12 cellular contexts compared by ENCODE assay signal in the genomic region with DNA sequence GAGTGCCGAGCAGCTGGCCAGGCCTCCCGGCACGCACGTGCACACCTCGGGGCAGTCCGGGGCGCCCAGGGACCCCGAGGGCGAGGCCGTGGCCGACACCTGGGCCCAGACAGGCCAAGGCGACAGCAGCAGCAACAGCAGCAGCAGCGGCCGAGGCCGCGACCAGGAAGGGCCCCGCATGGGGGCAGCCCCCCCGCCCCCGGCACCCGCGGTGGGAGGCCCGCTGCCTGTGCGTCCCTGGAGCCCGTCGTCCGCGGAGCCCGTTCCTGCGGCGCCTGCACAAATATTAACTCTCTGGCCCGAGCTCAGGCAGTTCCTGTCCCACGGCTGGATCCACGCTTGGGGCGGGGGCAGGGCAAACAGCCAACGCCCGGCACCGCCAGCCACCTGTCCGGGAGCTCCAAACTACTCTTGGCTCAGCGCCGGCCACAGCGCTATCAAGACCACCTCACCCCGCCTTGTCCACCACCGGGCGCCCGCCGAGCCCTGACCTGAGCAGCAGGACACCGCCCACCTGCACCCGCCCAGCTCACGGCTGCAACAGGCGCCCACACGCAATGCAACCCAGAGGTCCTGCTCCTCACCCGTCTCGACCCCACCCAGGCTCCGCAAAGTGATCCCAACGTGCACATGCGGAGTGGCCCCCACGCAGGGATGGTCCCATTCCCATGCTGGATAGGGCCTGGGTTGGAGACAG. TPM values are rescaled to one million over a fixed set of nuclear protein-coding genes. Genes with fewer than 3 reads are reported as not detected.
DNase-seq lines count a peak whose midpoint lies in the region; ATAC-seq and TF ChIP-seq lines count a peak whose summit lies in the region.
"Had no signal": no experiment of that assay in that cellular context is flagged by ENCODE, and none has a peak within 500 bp of the region (broad histone marks: within the 10 kb centered on the region; RNA-seq: fewer than 3 reads in every experiment).

A gene with protein sequence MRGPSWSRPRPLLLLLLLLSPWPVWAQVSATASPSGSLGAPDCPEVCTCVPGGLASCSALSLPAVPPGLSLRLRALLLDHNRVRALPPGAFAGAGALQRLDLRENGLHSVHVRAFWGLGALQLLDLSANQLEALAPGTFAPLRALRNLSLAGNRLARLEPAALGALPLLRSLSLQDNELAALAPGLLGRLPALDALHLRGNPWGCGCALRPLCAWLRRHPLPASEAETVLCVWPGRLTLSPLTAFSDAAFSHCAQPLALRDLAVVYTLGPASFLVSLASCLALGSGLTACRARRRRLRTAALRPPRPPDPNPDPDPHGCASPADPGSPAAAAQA (minus strand): TSS at position 288 of the 697 bp plus-strand sequence. CDS start 108 bp downstream, at position 180.

- no peaks in the 10 kb centered on the region for H3F3A ChIP-seq in GM23338 (replicated peaks; ENCODE audit: low read depth)

- H3K36me3 ChIP-seq in GM23338 (ENCODE audit: insufficient read depth) = no peaks in the 10 kb centered on the region
- H3K36me3 ChIP-seq in hepatocyte (replicated peaks; ENCODE audit: insufficient read depth, low read depth) = no peaks in the 10 kb centered on the region
- H3K36me3 ChIP-seq in skeletal muscle satellite cell (ENCODE audit: insufficient read depth, low read length) = no peaks in the 10 kb centered on the region

- 0 out of 2 replicates have a peak, but pooled peaks have one; percentile 22 for TF ChIP-seq POLR2A in Raji (IDR thresholded peaks at IDR 0.05; ENCODE audit: insufficient read depth, low read depth, low read length)

- H2AFZ ChIP-seq in GM23338 (peak within 1 kb of the TSS; percentile 69; the same call in 1 of the 2 replicates), hepatocyte (no peak within 1 kb of the TSS)

- 24% methylated on average over 39 of the region's 57 CpGs for WGBS in hepatocyte (ENCODE audit: low lambda C conversion rate, missing lambda C conversion rate)

- H3K36me3 Mint-ChIP-seq in GM23338 (ENCODE audit: low read depth) = no peaks in the 10 kb centered on the region

- no peaks in the 10 kb centered on the region for H3K9me3 Mint-ChIP-seq in GM23338

- TF ChIP-seq CTCF in GM23338 (conservative IDR thresholded peaks at IDR 0.05; ENCODE audit: low read depth in 2 of 2) (no peak), hepatocyte (IDR thresholded peaks at IDR 0.05; ENCODE audit: poor library complexity) (no peak)

- H3K9ac ChIP-seq in skeletal muscle satellite cell (ENCODE audit: low read depth, low read length) = no peak within 1 kb of the TSS

- DNase-seq in GM23338 (ENCODE audit: low spot score) = no peak
- DNase-seq in hepatocyte (ENCODE audit: low spot score) = no peak
- DNase-seq in stimulated activated CD4-positive, alpha-beta T cell treated with anti-CD3 and anti-CD28 coated beads, Interleukin-15, amount 100 ng/mL, for 24 hours = no peak
- DNase-seq in iPS-NIHi11 (ENCODE audit: low spot score) = no peak
- DNase-seq: aorta; OCI-M1; stimulated activated CD8-positive, alpha-beta memory T cell treated with anti-CD3 and anti-CD28 coated beads, Interleukin-4, amount 100 ng/mL, for 48 hours had no signal

- no peaks in the 10 kb centered on the region for H3K9me2 ChIP-seq in GM23338 (ENCODE audit: insufficient read depth)
- H3K9me2 ChIP-seq in hepatocyte (replicated peaks; ENCODE audit: insufficient read depth) = no peaks in the 10 kb centered on the region

- H3K27me3 ChIP-seq in GM23338 (ENCODE audit: insufficient read depth) (peaks cover 64% of the 10 kb centered on the region), hepatocyte (peaks cover 62% of the 10 kb centered on the region), skeletal muscle satellite cell (ENCODE audit: control insufficient read depth, insufficient read depth, low read length) (peaks cover 82% of the 10 kb centered on the region)

- H3K9me3 ChIP-seq in hepatocyte (ENCODE audit: low read depth) (no peaks in the 10 kb centered on the region), skeletal muscle satellite cell (replicated peaks; ENCODE audit: low read length) (no peaks in the 10 kb centered on the region)

- H3K4me3 Mint-ChIP-seq in GM23338 = peak within 1 kb of the TSS; percentile 70

- peak within 1 kb of the TSS; percentile 55 for H3K4me3 ChIP-seq in GM23338
- H3K4me3 ChIP-seq in hepatocyte = no peak within 1 kb of the TSS
- peak within 1 kb of the TSS; percentile 19 for H3K4me3 ChIP-seq in skeletal muscle satellite cell (ENCODE audit: low read length)

- no peak within 1 kb of the TSS for H3K27ac Mint-ChIP-seq in GM23338

- no peaks in the 10 kb centered on the region for H4K20me1 ChIP-seq in GM23338 (replicated peaks; ENCODE audit: insufficient read depth)
- H4K20me1 ChIP-seq in hepatocyte (ENCODE audit: insufficient read depth, poor library complexity, severe bottlenecking) = no peaks in the 10 kb centered on the region

- no peak for ATAC-seq in GM23338
- no peak for ATAC-seq in GM19467 (IDR thresholded peaks at IDR 0.05; ENCODE audit: unreplicated experiment)
- ATAC-seq in GM18861 (IDR thresholded peaks at IDR 0.05; ENCODE audit: unreplicated experiment) = no peak

- H3K27ac ChIP-seq in GM23338 (ENCODE audit: low read depth) (no peak within 1 kb of the TSS), hepatocyte (no peak within 1 kb of the TSS)

- peaks cover 5% of the 10 kb centered on the region; the same call in 2 of the 3 replicates for H3K4me1 Mint-ChIP-seq in GM23338

- peak within 1 kb of the TSS; percentile 82 for H3K4me2 ChIP-seq in GM23338
- peak within 1 kb of the TSS; percentile 80 for H3K4me2 ChIP-seq in hepatocyte
- peak within 1 kb of the TSS; percentile 61 for H3K4me2 ChIP-seq in skeletal muscle satellite cell (ENCODE audit: low read length)

- H3K4me1 ChIP-seq in GM23338 (ENCODE audit: insufficient read depth) = no peaks in the 10 kb centered on the region; the same call in 1 of the 2 replicates
- peaks cover 17% of the 10 kb centered on the region for H3K4me1 ChIP-seq in hepatocyte (ENCODE audit: insufficient read depth)
- peaks cover 11% of the 10 kb centered on the region for H3K4me1 ChIP-seq in skeletal muscle satellite cell (ENCODE audit: control insufficient read depth, insufficient read depth, low read length)

- peaks cover 58% of the 10 kb centered on the region for H3K27me3 Mint-ChIP-seq in GM23338 (ENCODE audit: insufficient read depth, low read depth, poor library complexity)

- H3K79me2 ChIP-seq in GM23338 (replicated peaks; ENCODE audit: insufficient read depth) (no peaks in the 10 kb centered on the region), hepatocyte (no peaks in the 10 kb centered on the region)

TF ChIP-seq in GM23338, 12 proteins besides CTCF, POLR2A, EP300 and RAD21:
- no peak for TF ChIP-seq POLR2AphosphoS5 (IDR thresholded peaks at IDR 0.05; ENCODE audit: low read depth)

RNA-seq across cellular contexts. Expression of the gene that starts here (rescaled TPM):
- 0.16 and 0.21 TPM in 2 replicates for total RNA-seq in GM23338 (2014; rRNA removed; shearing (Covaris generic))
- 3.0 and 4.3 TPM in 2 replicates for polyA plus RNA-seq in GM23338 (2016; fragmentation: Nextera tagmentation; extraction: Ambion mirVana)
- total RNA-seq in hepatocyte = 0.73 and 1.1 TPM in 2 replicates
- 0.89 and 2.6 TPM in 2 replicates for polyA plus RNA-seq in hepatocyte
- total RNA-seq in skeletal muscle satellite cell (2012; rRNA removed) = not detected in 2 replicates
- total RNA-seq: aorta, lung microvascular endothelial cell had no signal
- polyA plus RNA-seq: aorta had no signal
